In genomic region chr19:46350758-46351159, GRCh38 we compare ENCODE assay signal across 9 cellular contexts. TPM values are rescaled to one million over a fixed set of nuclear protein-coding genes. Genes with fewer than 3 reads are reported as not detected.
DNase-seq lines count a peak whose midpoint lies in the region; ATAC-seq and TF ChIP-seq lines count a peak whose summit lies in the region.
"Had no signal": no experiment of that assay in that cellular context is flagged by ENCODE, and none has a peak within 500 bp of the region (broad histone marks: within the 10 kb centered on the region; RNA-seq: fewer than 3 reads in every experiment).

No MANE protein-coding gene starts in this region.

- TF ChIP-seq POLR2A in right lobe of liver (IDR thresholded peaks at IDR 0.05) (no peak), uterus (IDR thresholded peaks at IDR 0.05) (no peak)

- H3K9me3 ChIP-seq in right lobe of liver (no peaks in the 10 kb centered on the region), uterus (no peaks in the 10 kb centered on the region)

- intact Hi-C loops in right lobe of liver (cut with DNase I) (no loop called here), uterus (cut with DNase I; ENCODE audit: low total_unique reads) (no loop called here)

- ATAC-seq in right lobe of liver = peak in 3 of 4 donors; percentile 4 to 5 (median 4)
- no peak for ATAC-seq in HG03432 (IDR thresholded peaks at IDR 0.05; ENCODE audit: unreplicated experiment)
- no peak for ATAC-seq in GM21723 (IDR thresholded peaks at IDR 0.05; ENCODE audit: unreplicated experiment)

- H3K36me3 ChIP-seq in right lobe of liver (peaks cover 0 to 12% (median 0%) of the 10 kb centered on the region in 4 donors), uterus (no peaks in the 10 kb centered on the region)

- H3K4me3 ChIP-seq in right lobe of liver (no peak overlapping the region), uterus (no peak overlapping the region)

- TF ChIP-seq CTCF in right lobe of liver (IDR thresholded peaks at IDR 0.05) (no peak), uterus (IDR thresholded peaks at IDR 0.05) (no peak)

- H3K27ac ChIP-seq in right lobe of liver = peak overlapping the region; percentile 62 to 66 (median 65)
- peak overlapping the region; percentile 62 to 69 for H3K27ac ChIP-seq in uterus

- 40% methylated on average over 1 of the region's 8 CpGs for WGBS in right lobe of liver (ENCODE audit: insufficient coverage, low coverage, low lambda C conversion rate, missing lambda C conversion rate)

- peaks cover 0 to 61% (median 22%) of the 10 kb centered on the region in 4 donors for H3K4me1 ChIP-seq in right lobe of liver
- H3K4me1 ChIP-seq in uterus = peaks cover 0 to 41% of the 10 kb centered on the region in 2 donors

- no peaks in the 10 kb centered on the region for H3K27me3 ChIP-seq in right lobe of liver
- no peaks in the 10 kb centered on the region for H3K27me3 ChIP-seq in uterus

- peak in 2 of 3 donors; percentile 11 to 23 for DNase-seq in stimulated activated CD4-positive, alpha-beta T cell treated with anti-CD3 and anti-CD28 coated beads, Interleukin-12 subunit alpha, Interleukin-12 subunit beta, amount 100 ng/mL, for 48 hours (ENCODE audit: low read depth in 2 of 3, low spot score in 1 of 3)
- DNase-seq in stimulated activated CD4-positive, alpha-beta T cell treated with anti-CD3 and anti-CD28 coated beads, Interleukin-12 subunit alpha, Interleukin-12 subunit beta, amount 100 ng/mL, for 4 hours = no peak
- peak; percentile 17 for DNase-seq in activated effector memory CD4-positive, alpha-beta T cell treated with Interleukin-2 at 50 U/mL for 16 hours
- DNase-seq in right lobe of liver (peak in 1 of 3 donors; percentile 49), uterus (no peak), NCI-H146 (lab: John Stamatoyannopoulos, UW) (no peak)

RNA-seq across cellular contexts. Expression of gene PPP5C, which starts 3.9 kb away (rescaled TPM):
- 10 to 100 TPM; 23.9 to 47.8 (median 36.0) TPM for total RNA-seq in right lobe of liver
- 10 to 100 TPM; 26.1 to 92.3 (median 62.5) TPM for total RNA-seq in uterus

RNA-seq across cellular contexts. Expression of gene HIF3A, which starts 53.9 kb away (rescaled TPM):
- total RNA-seq in right lobe of liver (1 to 10 TPM in 5 of 6 experiments, under 1 TPM in 1; 0.47 to 9.2 (median 4.5) TPM), uterus (100 to 1,000 TPM in 2 of 4 donors, 10 to 100 TPM in 2; 21.5 to 212 (median 103) TPM)
- total RNA-seq: NCI-H460 had no signal

Comparison
In these comparisons a context has a peak if more than half of its experiments do, and no peak if none do; other contexts are left out.
1. DNase-seq: peak in stimulated activated CD4-positive, alpha-beta T cell treated with anti-CD3 and anti-CD28 coated beads, Interleukin-12 subunit alpha, Interleukin-12 subunit beta, amount 100 ng/mL, for 48 hours (2 of 3) and activated effector memory CD4-positive, alpha-beta T cell treated with Interleukin-2 at 50 U/mL for 16 hours (single experiment); none in stimulated activated CD4-positive, alpha-beta T cell treated with anti-CD3 and anti-CD28 coated beads, Interleukin-12 subunit alpha, Interleukin-12 subunit beta, amount 100 ng/mL, for 4 hours (single experiment), uterus (0 of 2) and NCI-H146 (single experiment).
2. ATAC-seq: peak in right lobe of liver (3 of 4); none in HG03432 (single experiment) and GM21723 (single experiment).